In the genomic region with DNA sequence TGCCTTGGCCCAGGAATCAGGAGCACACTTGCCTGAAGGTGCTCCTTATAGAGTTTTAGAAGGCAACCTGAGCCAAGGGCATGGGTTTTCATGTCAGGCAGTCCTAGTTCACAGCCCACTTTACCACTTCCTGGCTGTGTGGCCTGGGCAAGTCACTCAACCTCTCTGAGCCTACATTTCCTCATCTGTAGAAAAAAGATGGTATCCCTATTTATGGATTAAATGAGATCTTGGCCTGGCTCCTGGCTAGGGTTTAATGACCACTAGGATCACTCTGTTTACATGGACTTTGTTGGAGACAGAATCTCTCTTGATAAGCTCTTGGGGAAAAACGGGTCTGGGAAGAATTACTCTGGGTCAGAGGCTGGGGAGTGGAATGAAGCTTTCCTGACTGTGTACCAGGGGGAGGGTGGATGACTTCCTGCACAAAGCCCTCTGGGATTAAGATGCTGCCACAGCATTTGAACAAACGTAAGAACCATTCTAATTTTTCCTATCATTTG, we compare ENCODE assay signal across 1 cellular context.
TF ChIP-seq lines count a peak whose summit lies in the region.

No MANE protein-coding gene starts in this region.

TF ChIP-seq in GM12878, 131 proteins besides CTCF, POLR2A, EP300 and RAD21:
- no peak for TF ChIP-seq YBX1 (IDR thresholded peaks at IDR 0.05)
- no peak for TF ChIP-seq SRF (IDR thresholded peaks at IDR 0.05; ENCODE audit: low read depth in 2 of 2, low read length in 2 of 2)
- TF ChIP-seq YY1 (IDR thresholded peaks at IDR 0.05; ENCODE audit: low read depth, low read length), result no peak
- no peak for TF ChIP-seq NR2F1 (conservative IDR thresholded peaks at IDR 0.05)
- no peak for TF ChIP-seq BRCA1 (IDR thresholded peaks at IDR 0.05; ENCODE audit: low read depth, low read length)
- TF ChIP-seq, protein P1, sequence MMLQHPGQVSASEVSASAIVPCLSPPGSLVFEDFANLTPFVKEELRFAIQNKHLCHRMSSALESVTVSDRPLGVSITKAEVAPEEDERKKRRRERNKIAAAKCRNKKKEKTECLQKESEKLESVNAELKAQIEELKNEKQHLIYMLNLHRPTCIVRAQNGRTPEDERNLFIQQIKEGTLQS (IDR thresholded peaks at IDR 0.05; ENCODE audit: borderline replicate concordance, extremely low read depth, low read depth, low read length), result no peak
- TF ChIP-seq HSF1 (IDR thresholded peaks at IDR 0.05; ENCODE audit: low read depth, low read length), result no peak
- no peak for TF ChIP-seq CBX5 (IDR thresholded peaks at IDR 0.05; ENCODE audit: low read depth)
- TF ChIP-seq RUNX3 (IDR thresholded peaks at IDR 0.05; ENCODE audit: low read length), result peak; percentile 25
- TF ChIP-seq SKIL (IDR thresholded peaks at IDR 0.05; ENCODE audit: low read depth, poor library complexity, severe bottlenecking), result no peak
- TF ChIP-seq HCFC1 (IDR thresholded peaks at IDR 0.05; ENCODE audit: low read length), result no peak
- TF ChIP-seq, protein P2, sequence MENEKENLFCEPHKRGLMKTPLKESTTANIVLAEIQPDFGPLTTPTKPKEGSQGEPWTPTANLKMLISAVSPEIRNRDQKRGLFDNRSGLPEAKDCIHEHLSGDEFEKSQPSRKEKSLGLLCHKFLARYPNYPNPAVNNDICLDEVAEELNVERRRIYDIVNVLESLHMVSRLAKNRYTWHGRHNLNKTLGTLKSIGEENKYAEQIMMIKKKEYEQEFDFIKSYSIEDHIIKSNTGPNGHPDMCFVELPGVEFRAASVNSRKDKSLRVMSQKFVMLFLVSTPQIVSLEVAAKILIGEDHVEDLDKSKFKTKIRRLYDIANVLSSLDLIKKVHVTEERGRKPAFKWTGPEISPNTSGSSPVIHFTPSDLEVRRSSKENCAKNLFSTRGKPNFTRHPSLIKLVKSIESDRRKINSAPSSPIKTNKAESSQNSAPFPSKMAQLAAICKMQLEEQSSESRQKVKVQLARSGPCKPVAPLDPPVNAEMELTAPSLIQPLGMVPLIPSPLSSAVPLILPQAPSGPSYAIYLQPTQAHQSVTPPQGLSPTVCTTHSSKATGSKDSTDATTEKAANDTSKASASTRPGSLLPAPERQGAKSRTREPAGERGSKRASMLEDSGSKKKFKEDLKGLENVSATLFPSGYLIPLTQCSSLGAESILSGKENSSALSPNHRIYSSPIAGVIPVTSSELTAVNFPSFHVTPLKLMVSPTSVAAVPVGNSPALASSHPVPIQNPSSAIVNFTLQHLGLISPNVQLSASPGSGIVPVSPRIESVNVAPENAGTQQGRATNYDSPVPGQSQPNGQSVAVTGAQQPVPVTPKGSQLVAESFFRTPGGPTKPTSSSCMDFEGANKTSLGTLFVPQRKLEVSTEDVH (IDR thresholded peaks at IDR 0.05; ENCODE audit: low read depth, partially characterized antibody), result no peak
- TF ChIP-seq ZBTB40 (IDR thresholded peaks at IDR 0.05; ENCODE audit: borderline replicate concordance), result no peak
- no peak for TF ChIP-seq CEBPZ (IDR thresholded peaks at IDR 0.05; ENCODE audit: low read depth, low read length)
- TF ChIP-seq KAT2A (conservative IDR thresholded peaks at IDR 0.05; ENCODE audit: control insufficient read depth, low read depth, low read length), result no peak
- TF ChIP-seq, protein P3, sequence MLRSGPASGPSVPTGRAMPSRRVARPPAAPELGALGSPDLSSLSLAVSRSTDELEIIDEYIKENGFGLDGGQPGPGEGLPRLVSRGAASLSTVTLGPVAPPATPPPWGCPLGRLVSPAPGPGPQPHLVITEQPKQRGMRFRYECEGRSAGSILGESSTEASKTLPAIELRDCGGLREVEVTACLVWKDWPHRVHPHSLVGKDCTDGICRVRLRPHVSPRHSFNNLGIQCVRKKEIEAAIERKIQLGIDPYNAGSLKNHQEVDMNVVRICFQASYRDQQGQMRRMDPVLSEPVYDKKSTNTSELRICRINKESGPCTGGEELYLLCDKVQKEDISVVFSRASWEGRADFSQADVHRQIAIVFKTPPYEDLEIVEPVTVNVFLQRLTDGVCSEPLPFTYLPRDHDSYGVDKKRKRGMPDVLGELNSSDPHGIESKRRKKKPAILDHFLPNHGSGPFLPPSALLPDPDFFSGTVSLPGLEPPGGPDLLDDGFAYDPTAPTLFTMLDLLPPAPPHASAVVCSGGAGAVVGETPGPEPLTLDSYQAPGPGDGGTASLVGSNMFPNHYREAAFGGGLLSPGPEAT (IDR thresholded peaks at IDR 0.05; ENCODE audit: low read depth), result no peak
- no peak for TF ChIP-seq CHD1 (IDR thresholded peaks at IDR 0.05; ENCODE audit: low read depth, low read length)
- TF ChIP-seq POU2F2 (IDR thresholded peaks at IDR 0.05; ENCODE audit: borderline replicate concordance, low read depth, low read length), result no peak
- TF ChIP-seq FOS (IDR thresholded peaks at IDR 0.05; ENCODE audit: borderline replicate concordance, extremely low read depth, insufficient read length), result no peak
- 0 out of 2 replicates have a peak, but pooled peaks have one; percentile 27 for TF ChIP-seq IKZF1 (conservative IDR thresholded peaks at IDR 0.05)
- TF ChIP-seq CBX3 (IDR thresholded peaks at IDR 0.05; ENCODE audit: borderline replicate concordance, low read depth), result no peak
- no peak for TF ChIP-seq CHD4 (IDR thresholded peaks at IDR 0.05)
- TF ChIP-seq SMARCA5 (IDR thresholded peaks at IDR 0.05), result peak; percentile 90
- TF ChIP-seq, protein P4, sequence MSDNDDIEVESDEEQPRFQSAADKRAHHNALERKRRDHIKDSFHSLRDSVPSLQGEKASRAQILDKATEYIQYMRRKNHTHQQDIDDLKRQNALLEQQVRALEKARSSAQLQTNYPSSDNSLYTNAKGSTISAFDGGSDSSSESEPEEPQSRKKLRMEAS (IDR thresholded peaks at IDR 0.05; ENCODE audit: low read depth, low read length), result no peak
- TF ChIP-seq MYC (IDR thresholded peaks at IDR 0.05; ENCODE audit: insufficient read depth, insufficient read length, insufficient replicate concordance, low read length, severe bottlenecking), result no peak
- no peak for TF ChIP-seq PRDM15 (CRISPR knock-in tag; IDR thresholded peaks at IDR 0.05)
- TF ChIP-seq WRNIP1 (IDR thresholded peaks at IDR 0.05; ENCODE audit: borderline replicate concordance, low read depth, low read length), result no peak
- peak; percentile 85 for TF ChIP-seq ZNF217 (IDR thresholded peaks at IDR 0.05)
